Comparison of ENCODE assay signal across 1 cellular context in the genomic region with DNA sequence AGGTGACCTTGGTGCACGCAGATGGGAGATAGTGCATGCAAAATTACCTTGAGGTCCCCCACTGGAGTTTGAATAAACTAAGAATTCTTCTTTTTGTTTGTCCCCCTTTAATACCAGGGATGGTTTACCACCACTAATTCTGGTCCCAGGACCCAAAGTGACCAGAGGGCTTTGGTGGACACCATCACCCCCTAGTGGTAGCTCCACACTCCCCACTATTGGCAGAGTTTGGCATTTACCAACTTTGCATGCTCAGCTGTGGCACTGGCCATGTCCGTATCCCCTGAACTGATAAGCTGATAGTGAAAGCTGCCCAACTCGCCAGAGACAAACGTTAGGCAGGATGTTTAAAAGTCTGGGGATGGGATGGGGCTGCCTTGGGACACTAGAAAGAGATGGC.
TF ChIP-seq lines count a peak whose summit lies in the region.

No MANE protein-coding gene starts in this region.

TF ChIP-seq in GM23338, 12 proteins besides CTCF, POLR2A, EP300 and RAD21 (continued from another document):
- TF ChIP-seq, protein P1, sequence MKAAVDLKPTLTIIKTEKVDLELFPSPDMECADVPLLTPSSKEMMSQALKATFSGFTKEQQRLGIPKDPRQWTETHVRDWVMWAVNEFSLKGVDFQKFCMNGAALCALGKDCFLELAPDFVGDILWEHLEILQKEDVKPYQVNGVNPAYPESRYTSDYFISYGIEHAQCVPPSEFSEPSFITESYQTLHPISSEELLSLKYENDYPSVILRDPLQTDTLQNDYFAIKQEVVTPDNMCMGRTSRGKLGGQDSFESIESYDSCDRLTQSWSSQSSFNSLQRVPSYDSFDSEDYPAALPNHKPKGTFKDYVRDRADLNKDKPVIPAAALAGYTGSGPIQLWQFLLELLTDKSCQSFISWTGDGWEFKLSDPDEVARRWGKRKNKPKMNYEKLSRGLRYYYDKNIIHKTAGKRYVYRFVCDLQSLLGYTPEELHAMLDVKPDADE (IDR thresholded peaks at IDR 0.05): no peak
- TF ChIP-seq EZH2 (IDR thresholded peaks at IDR 0.05; ENCODE audit: low read depth, unreplicated experiment): no peak
TF ChIP-seq in GM23338: peak in this region for 0.
